ENCODE assay signal across 18 cellular contexts in genomic region chr5:65390208-65390607, GRCh38.
DNase-seq lines count a peak whose midpoint lies in the region; ATAC-seq, FAIRE-seq and TF ChIP-seq lines count a peak whose summit lies in the region.
"Had no signal": no experiment of that assay in that cellular context is flagged by ENCODE, and none has a peak within 500 bp of the region (broad histone marks: within the 10 kb centered on the region; RNA-seq: fewer than 3 reads in every experiment).

No MANE protein-coding gene starts in this region.

- no peak overlapping the region for H3K4me2 ChIP-seq in astrocyte (ENCODE audit: low read length)
- no peak overlapping the region for H3K4me2 ChIP-seq in mesendoderm (ENCODE audit: low read length)

- no peaks in the 10 kb centered on the region for H4K20me1 ChIP-seq in astrocyte (ENCODE audit: insufficient read depth, low read length)

- H3K9me3 Mint-ChIP-seq in HFFc6 (peaks cover 9% of the 10 kb centered on the region), astrocyte (ENCODE audit: unreplicated experiment) (peaks cover 4% of the 10 kb centered on the region)
- H3K9me3 Mint-ChIP-seq: CD4-positive, alpha-beta T cell; H9 had no signal

- in situ Hi-C loops in SK-MEL-5 (cut with HindIII; ENCODE audit: low pct_unique_long_range_greater_than_20kb, low sequenced_read_pairs), result no loop called here

- H3K4me1 ChIP-seq in astrocyte (ENCODE audit: insufficient read depth, low read length) (no peaks in the 10 kb centered on the region), mesendoderm (ENCODE audit: control insufficient read depth, low read depth, low read length) (peaks cover 2% of the 10 kb centered on the region)

- H3K4me1 Mint-ChIP-seq in HFFc6 (ENCODE audit: low read depth) (peaks cover 32% of the 10 kb centered on the region), astrocyte (ENCODE audit: low read depth, unreplicated experiment) (peaks cover 6% of the 10 kb centered on the region)
- H3K4me1 Mint-ChIP-seq: B cell had no signal

- no peaks in the 10 kb centered on the region; the same call in 1 of the 2 replicates for H3K27me3 Mint-ChIP-seq in HFFc6 (ENCODE audit: insufficient read depth)
- no peaks in the 10 kb centered on the region for H3K27me3 Mint-ChIP-seq in astrocyte (ENCODE audit: low read depth, unreplicated experiment)
- H3K27me3 Mint-ChIP-seq: B cell; CD4-positive, alpha-beta T cell had no signal

- no peak overlapping the region for H4K8ac ChIP-seq in mesendoderm (ENCODE audit: low read depth, low read length)

- no peak overlapping the region for H3K23ac ChIP-seq in mesendoderm (ENCODE audit: low read length)

- no peak for FAIRE-seq in astrocyte (lab: Jason Lieb, UNC)
- FAIRE-seq: GM12892, HepG2, HTR-8/SVneo had no signal

- H3K36me3 ChIP-seq in astrocyte (ENCODE audit: insufficient read depth, low read length) (peaks cover under 1% of the 10 kb centered on the region), mesendoderm (ENCODE audit: control insufficient read depth, insufficient read depth, low read length) (no peaks in the 10 kb centered on the region)

- no peak overlapping the region for H3K4me3 Mint-ChIP-seq in HFFc6
- H3K4me3 Mint-ChIP-seq in astrocyte (ENCODE audit: unreplicated experiment), result peak overlapping the region; percentile 40
- H3K4me3 Mint-ChIP-seq: B cell; CD4-positive, alpha-beta T cell; H9 had no signal

- no peak overlapping the region for H3K18ac ChIP-seq in mesendoderm (ENCODE audit: low read length)

- no peaks in the 10 kb centered on the region for H3K79me1 ChIP-seq in mesendoderm (ENCODE audit: low read length)

- H3K27ac Mint-ChIP-seq in HFFc6 (peak overlapping the region; percentile 27; the same call in 1 of the 2 replicates), astrocyte (ENCODE audit: unreplicated experiment) (no peak overlapping the region)
- H3K27ac Mint-ChIP-seq: B cell; CD4-positive, alpha-beta T cell; H9 had no signal

- WGBS in mesendoderm (ENCODE audit: extremely low coverage, insufficient coverage, low lambda C conversion rate), result no CpG with 5 or more reads among the region's 3 CpGs

- no peak overlapping the region for H2BK120ac ChIP-seq in mesendoderm (ENCODE audit: low read depth, low read length)

- no peak overlapping the region for H2AFZ ChIP-seq in astrocyte (ENCODE audit: low read depth, low read length)

- H3K36me3 Mint-ChIP-seq in HFFc6 (ENCODE audit: low read depth) (peaks cover 24% of the 10 kb centered on the region), astrocyte (ENCODE audit: low read depth, unreplicated experiment) (peaks cover 11% of the 10 kb centered on the region)

- intact Hi-C loops in left colon (cut with DNase I, micrococcal nuclease), result no loop called here

- no peak for TF ChIP-seq CTCF in HFFc6 (IDR thresholded peaks at IDR 0.05)
- TF ChIP-seq CTCF in astrocyte (IDR thresholded peaks at IDR 0.05; ENCODE audit: insufficient read depth, low read depth, low read length), result no peak

- no peak for DNase-seq in HFFc6
- peak; percentile 13 for DNase-seq in SK-MEL-5 (ENCODE audit: low read depth, low spot score)
- DNase-seq in astrocyte (ENCODE audit: low read depth), result no peak
- no peak for DNase-seq in mesendoderm
- no peak for DNase-seq in left colon
- no peak for DNase-seq in HEK293T (ENCODE audit: extremely low spot score)
- DNase-seq: C1 segment of cervical spinal cord; Calu3; CD4-positive, alpha-beta T cell; DND-41; GDM1; GOT3; H9 had no signal

- H3K4me3 ChIP-seq in astrocyte (ENCODE audit: insufficient read depth, low read depth, low read length), result no peak overlapping the region
- no peak overlapping the region for H3K4me3 ChIP-seq in mesendoderm (ENCODE audit: low read length)

- H3K9ac ChIP-seq in astrocyte (ENCODE audit: low read length) (no peak overlapping the region), mesendoderm (ENCODE audit: low read length) (no peak overlapping the region)

- H3K9me3 ChIP-seq in astrocyte (ENCODE audit: insufficient read depth, low read depth, low read length), result no peaks in the 10 kb centered on the region

- H2BK5ac ChIP-seq in mesendoderm (ENCODE audit: low read length), result no peak overlapping the region

- CTCF ChIA-PET in HEK293T (lab: Yijun Ruan, JAX), result no interaction called here

- no peak overlapping the region for H3K56ac ChIP-seq in mesendoderm (ENCODE audit: low read length)

- H2BK15ac ChIP-seq in mesendoderm (replicated peaks; ENCODE audit: low read depth), result no peak overlapping the region

- no peak for ATAC-seq in left colon
- no peak for ATAC-seq in HG02798 (IDR thresholded peaks at IDR 0.05; ENCODE audit: poor library complexity, unreplicated experiment)
- ATAC-seq: HepG2 had no signal

- POLR2A ChIA-PET in HEK293T (lab: Yijun Ruan, JAX), result no interaction called here

- H3K27ac ChIP-seq in astrocyte (ENCODE audit: low read depth, low read length), result no peak overlapping the region
- H3K27ac ChIP-seq in mesendoderm (ENCODE audit: low read depth, low read length), result no peak overlapping the region

- H4K5ac ChIP-seq in mesendoderm (ENCODE audit: low read length), result no peak overlapping the region

- H2AK5ac ChIP-seq in mesendoderm (ENCODE audit: low read length), result no peak overlapping the region

- H3K4ac ChIP-seq in mesendoderm (ENCODE audit: low read depth, low read length), result no peak overlapping the region

- H3K27me3 ChIP-seq in astrocyte (ENCODE audit: insufficient read depth, low read length), result no peaks in the 10 kb centered on the region
- no peaks in the 10 kb centered on the region for H3K27me3 ChIP-seq in mesendoderm (ENCODE audit: insufficient read depth, low read length, poor library complexity)

- no peaks in the 10 kb centered on the region for H3K79me2 ChIP-seq in astrocyte (ENCODE audit: insufficient read depth, low read length)
- no peaks in the 10 kb centered on the region for H3K79me2 ChIP-seq in mesendoderm (ENCODE audit: control insufficient read depth, insufficient read depth, low read length)

TF ChIP-seq in HEK293T, 16 proteins besides CTCF, POLR2A, EP300 and RAD21:
- TF ChIP-seq TARDBP (IDR thresholded peaks at IDR 0.05) (no peak), SP1 (IDR thresholded peaks at IDR 0.05) (no peak), LEF1 (IDR thresholded peaks at IDR 0.05; ENCODE audit: borderline replicate concordance) (no peak), CTBP1 (IDR thresholded peaks at IDR 0.05; ENCODE audit: borderline replicate concordance) (no peak), PKNOX1 (IDR thresholded peaks at IDR 0.05) (no peak), FOXM1 (IDR thresholded peaks at IDR 0.05; ENCODE audit: borderline replicate concordance) (no peak), FOXK2 (IDR thresholded peaks at IDR 0.05) (no peak), ELF4 (IDR thresholded peaks at IDR 0.05) (no peak), FOXA1 (IDR thresholded peaks at IDR 0.05) (no peak), ARNT (IDR thresholded peaks at IDR 0.05) (no peak), NFRKB (IDR thresholded peaks at IDR 0.05) (no peak), HDGF (IDR thresholded peaks at IDR 0.05; ENCODE audit: borderline replicate concordance) (no peak), ZNF384 (IDR thresholded peaks at IDR 0.05) (no peak), SUZ12 (IDR thresholded peaks at IDR 0.05) (no peak), L3MBTL2 (conservative IDR thresholded peaks at IDR 0.05) (no peak), BHLHE40 (IDR thresholded peaks at IDR 0.05; ENCODE audit: borderline replicate concordance) (no peak)
